In genomic region chr2:232626584-232626983, GRCh38 we compare ENCODE assay signal across 20 cellular contexts.
"Had no signal": no experiment of that assay in that cellular context is flagged by ENCODE, and none has a peak within 500 bp of the region (broad histone marks: within the 10 kb centered on the region; RNA-seq: fewer than 3 reads in every experiment).

No MANE protein-coding gene starts in this region.

- DNase-seq: activated CD4-positive, alpha-beta memory T cell treated with anti-CD3 and anti-CD28 coated beads, Interleukin-2, amount 10 ng/mL, durations not matched to agents 7 days and 5 days; activated CD4-positive, alpha-beta T cell treated with anti-CD3 and anti-CD28 coated beads for 36 hours; activated CD4-positive, alpha-beta T cell treated with anti-CD3 and anti-CD28 coated beads, Interleukin-2, amount 50 U/mL, for 1 hour; activated gamma-delta T cell; activated naive CD4-positive, alpha-beta T cell treated with anti-CD3 and anti-CD28 coated beads for 36 hours; activated T-cell treated with anti-CD3 and anti-CD28 coated beads for 4 hours; activated T-cell treated with anti-CD3 and anti-CD28 coated beads, Interleukin-2, amount 50 U/mL, for 48 hours; brain microvascular endothelial cell; NCI-H1048; NCI-H146; NCI-H187 treated with DMSO at 0.1 percent for 48 hours; NCI-H2081 treated with DMSO at 0.1 percent for 48 hours; NCI-H526 treated with DMSO at 0.1 percent for 48 hours; NK-92 treated with Interleukin-12 subunit alpha and Interleukin-12 subunit beta, amount 100 ng/mL, for 24 hours; OCI-M1; RPMI8226; SK-N-SH; T-helper 1 cell; WERI-Rb-1 had no signal

- H3K27ac ChIP-seq: brain microvascular endothelial cell, cardiac muscle cell, WERI-Rb-1 had no signal
